Comparison of ENCODE assay signal across 8 cellular contexts in the genomic region with DNA sequence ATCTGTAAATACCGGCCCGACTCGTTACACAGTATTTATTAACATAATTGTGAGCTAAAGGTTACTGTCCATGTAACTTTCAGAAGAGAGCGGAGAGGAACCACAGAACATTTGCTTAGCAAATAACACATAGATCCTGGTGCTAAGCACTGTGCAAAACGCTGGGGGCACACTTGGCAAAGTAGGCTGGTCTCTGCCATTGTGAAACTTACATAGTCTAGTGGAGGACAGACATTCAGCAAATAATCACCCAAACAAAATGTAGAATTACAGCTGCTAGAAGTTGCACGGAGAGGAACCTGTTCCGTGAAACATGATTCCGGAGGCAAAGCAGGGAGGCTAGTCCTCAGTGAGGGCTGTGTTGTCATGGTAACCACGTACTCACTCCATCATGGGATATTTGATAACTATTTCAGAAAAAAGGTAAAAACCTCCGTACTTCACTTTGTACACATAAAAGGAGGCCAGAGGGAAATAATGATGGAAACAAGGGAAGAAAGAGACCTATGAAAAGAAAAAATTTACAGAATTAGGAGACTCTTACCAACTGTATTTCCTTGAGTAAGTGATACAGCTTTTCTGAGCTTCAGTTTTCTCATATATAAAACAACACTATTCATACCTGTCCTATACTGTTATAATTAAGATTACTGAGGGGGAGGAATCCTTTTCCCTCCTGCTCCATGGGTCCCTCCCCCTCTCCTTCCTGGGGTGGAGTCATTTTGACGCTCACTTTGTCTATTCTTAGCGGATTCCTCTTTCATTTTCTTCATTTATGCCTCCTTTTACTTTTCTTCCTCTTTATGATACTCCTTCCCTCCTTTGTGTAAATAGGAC. TPM values are rescaled to one million over a fixed set of nuclear protein-coding genes. Genes with fewer than 3 reads are reported as not detected.
DNase-seq lines count a peak whose midpoint lies in the region; ATAC-seq and TF ChIP-seq lines count a peak whose summit lies in the region.

No MANE protein-coding gene starts in this region.

- peaks cover 2 to 5% of the 10 kb centered on the region in 2 donors for H3K4me1 ChIP-seq in esophagus (ENCODE audit: control insufficient read depth in 2 of 2, insufficient read depth in 2 of 2, low read length in 1 of 2)
- peaks cover 13 to 18% of the 10 kb centered on the region in 2 donors for H3K4me1 ChIP-seq in naive thymus-derived CD4-positive, alpha-beta T cell (ENCODE audit: control insufficient read depth in 2 of 2, insufficient read depth in 2 of 2, low read length in 2 of 2)
- H3K4me1 ChIP-seq in urinary bladder (ENCODE audit: insufficient read depth) = no peaks in the 10 kb centered on the region

- no peaks in the 10 kb centered on the region for H3K36me3 Mint-ChIP-seq in WTC11
- H3K36me3 Mint-ChIP-seq in naive thymus-derived CD4-positive, alpha-beta T cell = peaks cover 0 to 5% (median 0%) of the 10 kb centered on the region in 5 donors

- H3K36me3 ChIP-seq in esophagus (ENCODE audit: control insufficient read depth in 2 of 2, insufficient read depth in 2 of 2, low read length in 1 of 2) (no peaks in the 10 kb centered on the region), urinary bladder (ENCODE audit: insufficient read depth) (no peaks in the 10 kb centered on the region)
- H3K36me3 ChIP-seq in naive thymus-derived CD4-positive, alpha-beta T cell (ENCODE audit: control insufficient read depth in 2 of 3, insufficient read depth in 3 of 3, low read length in 3 of 3) = peaks cover 0 to 6% (median 0%) of the 10 kb centered on the region in 3 experiments

- H3K4me3 ChIP-seq in GM12875 (ENCODE audit: low read depth, low read length) (peak overlapping the region; percentile 79), esophagus (ENCODE audit: low read depth in 1 of 2, low read length in 2 of 2) (peak overlapping the region; percentile 65 to 68), urinary bladder (ENCODE audit: low read depth, low read length) (peak overlapping the region; percentile 79)
- H3K4me3 ChIP-seq in naive thymus-derived CD4-positive, alpha-beta T cell (ENCODE audit: low read length) = peak overlapping the region; percentile 96

- peak; percentile 82 for DNase-seq in NCI-H187 treated with DMSO at 0.1 percent for 48 hours (lab: John Stamatoyannopoulos, UW)
- peak; percentile 21 for DNase-seq in WTC11 (ENCODE audit: low spot score)
- peak in 2 of 9 donors; percentile 71 to 75 for DNase-seq in naive thymus-derived CD4-positive, alpha-beta T cell

- TF ChIP-seq CTCF in 22Rv1 (IDR thresholded peaks at IDR 0.05) (peak; percentile 46), GM12875 (IDR thresholded peaks at IDR 0.05; ENCODE audit: borderline replicate concordance, insufficient read depth, low read depth, low read length) (peak; percentile 51; the same call in 1 of the 2 replicates), WTC11 (IDR thresholded peaks at IDR 0.05) (no peak)

- H3K9me3 Mint-ChIP-seq in WTC11 = 0 out of 2 replicates have a peak, but pooled peaks cover 3% of the 10 kb centered on the region
- H3K9me3 Mint-ChIP-seq in naive thymus-derived CD4-positive, alpha-beta T cell = no peaks in the 10 kb centered on the region

- H3K4me3 Mint-ChIP-seq in WTC11 = peak overlapping the region; percentile 78
- H3K4me3 Mint-ChIP-seq in naive thymus-derived CD4-positive, alpha-beta T cell = peak overlapping the region; percentile 88 to 98 (median 94)

- H3K4me1 Mint-ChIP-seq in WTC11 = peaks cover 30% of the 10 kb centered on the region
- peaks cover 30 to 47% (median 39%) of the 10 kb centered on the region in 7 donors for H3K4me1 Mint-ChIP-seq in naive thymus-derived CD4-positive, alpha-beta T cell

- POLR2A ChIA-PET in WTC11 (lab: Charles Lee) = no interaction called here
- POLR2A ChIA-PET in naive thymus-derived CD4-positive, alpha-beta T cell (lab: Charles Lee) = interaction anchor here (0.5 to 5.4 kb wide), 21 partner anchors 12 to 957 kb away, joined by 3 to 59 read pairs (median 4); partner anchors contain the start of gene HNRNPDL

- intact Hi-C loops in naive thymus-derived CD4-positive, alpha-beta T cell (cut with micrococcal nuclease) = loop anchor here (1.0 to 10.0 kb wide), 12 partner anchors 20 to 1982 kb away; partner anchors contain the start of genes ENOPH1 (in 1 of the 2), HELQ (in 1 of the 2), HNRNPD (in 1 of the 2) and HNRNPDL (in 1 of the 2)

- no peaks in the 10 kb centered on the region for H3K9me3 ChIP-seq in esophagus (ENCODE audit: control insufficient read depth in 2 of 2, insufficient read depth in 1 of 2, low read depth in 1 of 2, low read length in 1 of 2)
- no peaks in the 10 kb centered on the region for H3K9me3 ChIP-seq in naive thymus-derived CD4-positive, alpha-beta T cell (ENCODE audit: control insufficient read depth in 2 of 3, low read length in 3 of 3)

- 24 to 25% methylated on average over 12 of the region's 12 CpGs for WGBS in esophagus, 2 donors
- 37% methylated on average over 12 of the region's 12 CpGs for WGBS in urinary bladder

- H3K27ac ChIP-seq in 22Rv1 = peak overlapping the region; percentile 92
- peak overlapping the region; percentile 94 to 96 for H3K27ac ChIP-seq in esophagus (ENCODE audit: low read depth in 2 of 2, low read length in 1 of 2)
- H3K27ac ChIP-seq in naive thymus-derived CD4-positive, alpha-beta T cell (ENCODE audit: low read depth, low read length) = peak overlapping the region; percentile 96
- peak overlapping the region; percentile 70 for H3K27ac ChIP-seq in urinary bladder (ENCODE audit: low read depth)

- H3K27me3 Mint-ChIP-seq in WTC11 (ENCODE audit: low read depth) = peaks cover 18% of the 10 kb centered on the region
- H3K27me3 Mint-ChIP-seq in naive thymus-derived CD4-positive, alpha-beta T cell = peaks cover 0 to 17% (median 0%) of the 10 kb centered on the region in 5 donors

- CTCF ChIA-PET in WTC11 (lab: Charles Lee) = interaction anchor here (0.8 to 2.7 kb wide), 13 partner anchors 14 to 796 kb away, joined by 3 to 14 read pairs (median 3); no protein-coding TSS in a partner anchor
- CTCF ChIA-PET in naive thymus-derived CD4-positive, alpha-beta T cell (lab: Charles Lee) = interaction anchor here (0.5 to 4.5 kb wide), 12 partner anchors 14 to 794 kb away, joined by 3 to 29 read pairs (median 4); no protein-coding TSS in a partner anchor

- peak overlapping the region; percentile 76; the same call in 1 of the 2 replicates for H3K27ac Mint-ChIP-seq in WTC11
- peak overlapping the region; percentile 87 to 100 (median 97) for H3K27ac Mint-ChIP-seq in naive thymus-derived CD4-positive, alpha-beta T cell

- ATAC-seq in HG02840 (IDR thresholded peaks at IDR 0.05; ENCODE audit: low FRiP score, unreplicated experiment) (peak; percentile 55), WTC11 (peak; percentile 48)
- peak; percentile 62 for ATAC-seq in naive thymus-derived CD4-positive, alpha-beta T cell

- no peaks in the 10 kb centered on the region for H3K27me3 ChIP-seq in esophagus (ENCODE audit: control insufficient read depth in 1 of 2, insufficient read depth in 2 of 2, low read length in 2 of 2)
- no peaks in the 10 kb centered on the region for H3K27me3 ChIP-seq in naive thymus-derived CD4-positive, alpha-beta T cell (ENCODE audit: control insufficient read depth in 2 of 2, insufficient read depth in 2 of 2, low read length in 2 of 2)

TF ChIP-seq in WTC11, 78 proteins besides CTCF, POLR2A, EP300 and RAD21 (continues in another document):
- no peak for TF ChIP-seq HMGA2 (CRISPR knock-in tag; IDR thresholded peaks at IDR 0.05)
- TF ChIP-seq, protein P1, sequence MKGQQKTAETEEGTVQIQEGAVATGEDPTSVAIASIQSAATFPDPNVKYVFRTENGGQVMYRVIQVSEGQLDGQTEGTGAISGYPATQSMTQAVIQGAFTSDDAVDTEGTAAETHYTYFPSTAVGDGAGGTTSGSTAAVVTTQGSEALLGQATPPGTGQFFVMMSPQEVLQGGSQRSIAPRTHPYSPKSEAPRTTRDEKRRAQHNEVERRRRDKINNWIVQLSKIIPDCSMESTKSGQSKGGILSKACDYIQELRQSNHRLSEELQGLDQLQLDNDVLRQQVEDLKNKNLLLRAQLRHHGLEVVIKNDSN (CRISPR knock-in tag; IDR thresholded peaks at IDR 0.05) = no peak
- no peak for TF ChIP-seq E2F1 (CRISPR knock-in tag; IDR thresholded peaks at IDR 0.05)
- no peak for TF ChIP-seq ZNF138 (CRISPR knock-in tag; conservative IDR thresholded peaks at IDR 0.05)
- no peak for TF ChIP-seq ESRRA (CRISPR knock-in tag; IDR thresholded peaks at IDR 0.05; ENCODE audit: borderline replicate concordance)
- TF ChIP-seq TEAD4 (CRISPR knock-in tag; IDR thresholded peaks at IDR 0.05) = no peak
- TF ChIP-seq NFE2L1 (CRISPR knock-in tag; IDR thresholded peaks at IDR 0.05) = no peak
- no peak for TF ChIP-seq GRHL2 (CRISPR knock-in tag; IDR thresholded peaks at IDR 0.05; ENCODE audit: insufficient replicate concordance, severe bottlenecking)

RNA-seq across cellular contexts. Expression of gene RASGEF1B, which starts 0.8 kb away (rescaled TPM):
- total RNA-seq in WTC11 (2021) (3.8 to 6.9 TPM (median 4.0 TPM) in 3 replicates), urinary bladder (15.2 TPM)
- polyA plus RNA-seq in esophagus (10 to 100 TPM in 1 of 2 donors, 1 to 10 TPM in 1; 7.4 to 22.1 TPM), urinary bladder (3.8 TPM)
- 10 to 100 TPM in 4 of 5 experiments, 1 to 10 TPM in 1; 1.1 to 82.5 (median 11.5) TPM for total RNA-seq in naive thymus-derived CD4-positive, alpha-beta T cell
- 1 to 10 TPM; 5.2 to 8.1 TPM for polyA plus RNA-seq in naive thymus-derived CD4-positive, alpha-beta T cell
